Comparison of ENCODE assay signal across 1 cellular context in genomic region chr1:145078776-145079370, GRCh38. TPM values are rescaled to one million over a fixed set of nuclear protein-coding genes. Genes with fewer than 3 reads are reported as not detected.
"Had no signal": no experiment of that assay in that cellular context is flagged by ENCODE, and none has a peak within 500 bp of the region (broad histone marks: within the 10 kb centered on the region; RNA-seq: fewer than 3 reads in every experiment).

No MANE protein-coding gene starts in this region.

RNA-seq across cellular contexts. Expression of gene FAM72D, which starts 16.9 kb away (rescaled TPM):
- total RNA-seq: bronchial epithelial cell had no signal
